In the genomic region with DNA sequence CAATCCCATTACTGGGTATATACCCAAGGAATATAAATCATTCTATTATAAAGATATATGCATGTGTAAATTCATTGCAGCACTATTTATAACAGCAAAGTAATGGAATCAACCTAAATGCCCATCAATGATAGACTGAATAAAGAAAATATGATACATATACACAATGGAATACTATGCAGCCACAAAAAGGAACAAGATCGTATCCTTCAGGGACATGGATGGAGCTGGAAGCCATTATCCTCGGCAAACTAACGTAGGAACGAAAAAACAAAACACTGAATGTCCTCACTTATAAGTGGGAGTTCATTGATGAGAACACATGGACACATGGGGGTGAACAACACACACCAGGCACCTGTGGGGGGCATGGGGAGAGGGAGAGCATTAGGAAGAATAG, we compare ENCODE assay signal across 36 cellular contexts.
"Had no signal": no experiment of that assay in that cellular context is flagged by ENCODE, and none has a peak within 500 bp of the region (broad histone marks: within the 10 kb centered on the region; RNA-seq: fewer than 3 reads in every experiment).

No MANE protein-coding gene starts in this region.

- DNase-seq: Karpas-422, Kasumi-1, MG63, MM.1S, MV-4-11, NCI-H1048, NCI-H1092, NCI-H1092 treated with DMSO at 0.1 percent for 48 hours, NCI-H1105, NCI-H1105 treated with DMSO at 0.1 percent for 48 hours, NCI-H1417, NCI-H1417 treated with DMSO at 0.1 percent for 48 hours, NCI-H1436, NCI-H1436 treated with DMSO at 0.1 percent for 48 hours, NCI-H146, NCI-H1694, NCI-H1694 treated with DMSO at 0.1 percent for 48 hours, NCI-H187, NCI-H187 treated with DMSO at 0.1 percent for 48 hours, NCI-H1930, NCI-H2029, NCI-H2029 treated with DMSO at 0.1 percent for 48 hours, NCI-H2081, NCI-H2081 treated with DMSO at 0.1 percent for 48 hours, NCI-H2107, NCI-H2171, NCI-H2171 treated with DMSO at 0.1 percent for 48 hours, NCI-H2227 treated with DMSO at 0.1 percent for 48 hours, NCI-H226, NCI-H345, NCI-H446, NCI-H446 treated with DMSO at 0.1 percent for 48 hours, NCI-H510A, NCI-H510A treated with DMSO at 0.1 percent for 48 hours, NCI-H524, NCI-H524 treated with DMSO at 0.1 percent for 48 hours had no signal

- H3K4me3 ChIP-seq: MG63 had no signal

- H3K27me3 ChIP-seq: MG63 had no signal

- H3K36me3 ChIP-seq: MG63 had no signal
